1 cellular context compared by ENCODE assay signal in the genomic region with DNA sequence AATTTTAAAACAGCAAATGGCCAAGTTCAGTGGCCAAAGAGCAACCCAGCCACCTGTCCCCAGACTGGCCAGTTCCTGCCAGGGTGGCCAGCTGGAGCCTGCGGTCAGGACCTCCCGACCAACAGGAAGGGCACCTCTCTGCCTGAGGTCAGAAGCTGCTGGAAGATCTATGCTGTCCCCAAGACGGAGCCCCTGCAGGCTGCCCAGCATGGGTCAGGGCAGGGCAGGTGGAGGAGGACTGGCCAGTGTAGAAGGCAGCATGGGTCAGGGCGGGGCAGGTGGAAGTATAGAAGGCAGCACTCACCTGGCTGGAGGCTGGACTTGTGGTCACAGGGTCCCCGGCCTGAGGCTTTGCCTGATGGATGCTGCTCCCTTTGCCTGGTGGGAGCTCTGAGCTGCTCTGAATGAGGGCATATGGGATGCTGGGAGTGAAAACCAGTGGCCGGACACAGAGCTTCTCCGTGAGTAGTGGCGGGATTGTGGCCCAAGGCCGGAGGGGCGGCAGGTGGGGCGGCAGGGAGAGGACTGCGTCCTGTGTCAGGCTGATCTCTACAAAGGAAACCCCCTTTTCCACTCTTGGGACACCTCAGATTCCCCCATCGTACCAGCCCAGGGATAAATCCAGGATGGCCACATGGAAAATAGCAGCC.
TF ChIP-seq lines count a peak whose summit lies in the region.

No MANE protein-coding gene starts in this region.

TF ChIP-seq in H1, 55 proteins besides CTCF, POLR2A, EP300 and RAD21 (continued from another document):
- TF ChIP-seq POLR2AphosphoS5 (IDR thresholded peaks at IDR 0.05; ENCODE audit: low read depth, low read length) (no peak), MAFK (IDR thresholded peaks at IDR 0.05; ENCODE audit: low read depth, low read length) (no peak), YY1 (IDR thresholded peaks at IDR 0.05; ENCODE audit: low read depth, low read length) (no peak), SIX5 (IDR thresholded peaks at IDR 0.05; ENCODE audit: low read depth, low read length) (no peak), GTF2F1 (IDR thresholded peaks at IDR 0.05; ENCODE audit: borderline replicate concordance, low read depth, low read length) (no peak)
- TF ChIP-seq, protein P1, sequence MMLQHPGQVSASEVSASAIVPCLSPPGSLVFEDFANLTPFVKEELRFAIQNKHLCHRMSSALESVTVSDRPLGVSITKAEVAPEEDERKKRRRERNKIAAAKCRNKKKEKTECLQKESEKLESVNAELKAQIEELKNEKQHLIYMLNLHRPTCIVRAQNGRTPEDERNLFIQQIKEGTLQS (IDR thresholded peaks at IDR 0.05; ENCODE audit: insufficient read depth, low read depth, low read length) = no peak
